ENCODE assay signal across 7 cellular contexts in genomic region chr2:86228574-86228973, GRCh38. TPM values are rescaled to one million over a fixed set of nuclear protein-coding genes. Genes with fewer than 3 reads are reported as not detected.
DNase-seq lines count a peak whose midpoint lies in the region; ATAC-seq and TF ChIP-seq lines count a peak whose summit lies in the region.
"Not testable (repeated sequence)": the region's sequence is repeated elsewhere in the genome, so short reads cannot be mapped to it uniquely, and the experiment has no call there.

No MANE protein-coding gene starts in this region.

- peak overlapping the region; percentile 35 for H3K27ac Mint-ChIP-seq in activated B cell treated with CpG ODN at 0.5 μM for 24 hours
- H3K27ac Mint-ChIP-seq in stimulated activated memory B cell treated with anti-CD40 and anti-IgM and Interleukin-4, amounts not matched to agents 10 μg/mL and 1 μg/mL and 100 μg/mL, for 72 hours, result peak overlapping the region; percentile 64

- H3K27me3 Mint-ChIP-seq in activated B cell treated with CpG ODN at 0.5 μM for 24 hours; stimulated activated memory B cell treated with anti-CD40 and anti-IgM and Interleukin-4, amounts not matched to agents 10 μg/mL and 1 μg/mL and 100 μg/mL, for 72 hours: not testable (repeated sequence)

- not testable (repeated sequence) for DNase-seq in HL-60 (ENCODE audit: low read depth in 1 of 2, low spot score in 1 of 2); activated B cell treated with CpG ODN at 0.5 μM for 24 hours; left colon
- DNase-seq in RWPE1 (ENCODE audit: low spot score), result peak; percentile 13

- not testable (repeated sequence) for H3K79me2 ChIP-seq in OCI-LY1 (ENCODE audit: insufficient read depth, low read length)

- H4K20me1 ChIP-seq in OCI-LY1 (ENCODE audit: insufficient read depth, low read length), result not testable (repeated sequence)

- TF ChIP-seq CTCF in HL-60 (IDR thresholded peaks at IDR 0.05; ENCODE audit: insufficient read depth, low read length); OCI-LY1 (IDR thresholded peaks at IDR 0.05; ENCODE audit: low read length); RWPE1 (conservative IDR thresholded peaks at IDR 0.05; ENCODE audit: low read depth); activated B cell treated with CpG ODN at 0.5 μM for 24 hours (IDR thresholded peaks at IDR 0.05): not testable (repeated sequence)

- H3K9ac ChIP-seq in OCI-LY1 (ENCODE audit: low read length), result not testable (repeated sequence)

- POLR2A ChIA-PET in RWPE1 (lab: Yijun Ruan, JAX; ENCODE audit: low non-redundant PET), result not testable (repeated sequence)
- POLR2A ChIA-PET in activated B cell treated with CpG ODN at 0.5 μM for 24 hours (lab: Charles Lee), result interaction anchor here (0.6 to 1.2 kb wide), 2 partner anchors 10 to 15 kb away, joined by 3 to 4 read pairs; no protein-coding TSS in a partner anchor

- peak overlapping the region; percentile 53 for H3K27ac ChIP-seq in HL-60 (replicated peaks)
- H3K27ac ChIP-seq in OCI-LY1 (ENCODE audit: low read depth, low read length, poor library complexity, severe bottlenecking), result peak overlapping the region; percentile 50
- not testable (repeated sequence) for H3K27ac ChIP-seq in RWPE1

- not testable (repeated sequence) for H3K36me3 Mint-ChIP-seq in activated B cell treated with CpG ODN at 0.5 μM for 24 hours (ENCODE audit: low read depth); stimulated activated memory B cell treated with anti-CD40 and anti-IgM and Interleukin-4, amounts not matched to agents 10 μg/mL and 1 μg/mL and 100 μg/mL, for 72 hours

- not testable (repeated sequence) for H3K9me3 Mint-ChIP-seq in activated B cell treated with CpG ODN at 0.5 μM for 24 hours; stimulated activated memory B cell treated with anti-CD40 and anti-IgM and Interleukin-4, amounts not matched to agents 10 μg/mL and 1 μg/mL and 100 μg/mL, for 72 hours

- H3K9me3 ChIP-seq in OCI-LY1 (ENCODE audit: low read length), result not testable (repeated sequence)

- not testable (repeated sequence) for H3F3A ChIP-seq in OCI-LY1 (ENCODE audit: insufficient read depth, low read length)

- not testable (repeated sequence) for H3K27me3 ChIP-seq in HL-60 (ENCODE audit: insufficient read depth, poor library complexity, severe bottlenecking); OCI-LY1 (ENCODE audit: insufficient read depth, low read length)

- H3K36me3 ChIP-seq in OCI-LY1 (ENCODE audit: insufficient read depth, low read length), result not testable (repeated sequence)

- H2AFZ ChIP-seq in OCI-LY1 (ENCODE audit: low read length), result not testable (repeated sequence)

- H3K9me2 ChIP-seq in OCI-LY1 (ENCODE audit: low read depth, low read length), result not testable (repeated sequence)

- not testable (repeated sequence) for H3K4me2 ChIP-seq in OCI-LY1 (ENCODE audit: low read length)

- not testable (repeated sequence) for ATAC-seq in activated B cell treated with CpG ODN at 0.5 μM for 24 hours (ENCODE audit: low read depth); stimulated activated memory B cell treated with anti-CD40 and anti-IgM and Interleukin-4, amounts not matched to agents 10 μg/mL and 1 μg/mL and 100 μg/mL, for 72 hours
- ATAC-seq in esophagus mucosa, result peak; percentile 44
- ATAC-seq in left colon, result peak; percentile 63

- H3K4me1 ChIP-seq in OCI-LY1 (ENCODE audit: insufficient read depth, low read length, severe bottlenecking), result peaks cover 20% of the 10 kb centered on the region

- H3K4me3 ChIP-seq in HL-60 (replicated peaks; ENCODE audit: insufficient read depth, low read length); OCI-LY1 (ENCODE audit: low read depth, low read length, poor library complexity, severe bottlenecking): not testable (repeated sequence)

- CTCF ChIA-PET in RWPE1 (lab: Yijun Ruan, JAX); activated B cell treated with CpG ODN at 0.5 μM for 24 hours (lab: Charles Lee): not testable (repeated sequence)

- not testable (repeated sequence) for H3K4me3 Mint-ChIP-seq in activated B cell treated with CpG ODN at 0.5 μM for 24 hours; stimulated activated memory B cell treated with anti-CD40 and anti-IgM and Interleukin-4, amounts not matched to agents 10 μg/mL and 1 μg/mL and 100 μg/mL, for 72 hours

- peaks cover 44% of the 10 kb centered on the region for H3K4me1 Mint-ChIP-seq in activated B cell treated with CpG ODN at 0.5 μM for 24 hours
- peaks cover 34% of the 10 kb centered on the region for H3K4me1 Mint-ChIP-seq in stimulated activated memory B cell treated with anti-CD40 and anti-IgM and Interleukin-4, amounts not matched to agents 10 μg/mL and 1 μg/mL and 100 μg/mL, for 72 hours

- intact Hi-C loops in activated B cell treated with CpG ODN at 0.5 μM for 24 hours (cut with micrococcal nuclease), result loop anchor here (5.0 kb wide), 2 partner anchors 334 to 394 kb away; partner anchors contain the start of genes CHMP3 and RNF103
- intact Hi-C loops in left colon (cut with DNase I, micrococcal nuclease), result not testable (repeated sequence)

RNA-seq across cellular contexts. Expression of gene MRPL35, which starts 29.3 kb away (rescaled TPM):
- 35.1 and 37.4 TPM in 2 replicates for total RNA-seq in activated B cell treated with CpG ODN at 0.5 μM for 24 hours
- 36.7 TPM for total RNA-seq in esophagus mucosa
- 10 to 100 TPM; 62.7 to 81.9 TPM for total RNA-seq in left colon

RNA-seq across cellular contexts. Expression of gene IMMT, which starts 33.3 kb away (rescaled TPM):
- total RNA-seq in activated B cell treated with CpG ODN at 0.5 μM for 24 hours, result 90.3 and 93.0 TPM in 2 replicates
- 48.7 TPM for total RNA-seq in esophagus mucosa
- total RNA-seq in left colon, result 100 to 1,000 TPM; 107 to 137 TPM
